2 cellular contexts compared by ENCODE assay signal in the genomic region with DNA sequence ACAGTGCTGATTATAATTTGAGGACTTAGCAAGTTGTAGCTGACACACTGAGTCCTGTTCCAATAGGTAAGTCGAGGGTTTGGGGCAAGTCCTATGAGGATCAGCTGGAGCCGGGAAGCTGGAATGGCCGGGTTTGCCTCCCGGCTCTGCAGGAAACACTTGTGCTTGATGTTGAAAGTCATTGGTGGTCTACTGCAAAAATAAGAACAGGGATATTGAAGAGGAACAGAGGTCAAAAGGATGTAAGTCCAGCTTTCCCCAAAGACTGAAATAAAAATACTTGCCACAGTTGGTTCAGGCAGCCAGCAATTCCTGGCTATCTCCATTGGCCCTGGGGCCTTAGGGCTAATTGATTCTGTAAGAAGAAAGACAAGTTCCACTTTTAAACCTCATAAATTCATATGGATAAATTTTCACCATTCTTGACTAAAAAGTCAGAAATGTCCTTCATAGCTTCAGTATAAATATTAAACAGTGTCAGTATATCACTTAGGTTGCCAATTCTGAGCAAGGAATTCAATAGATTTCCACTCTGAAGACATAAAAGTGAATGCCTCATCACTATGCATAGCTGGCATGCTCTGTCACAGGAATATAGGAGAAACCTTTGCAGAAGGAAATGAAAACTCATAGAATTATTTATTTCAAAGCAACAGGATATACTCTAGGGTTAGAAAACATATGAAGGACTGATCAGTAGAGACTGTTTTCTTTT.
TF ChIP-seq lines count a peak whose summit lies in the region.

No MANE protein-coding gene starts in this region.

TF ChIP-seq in IMR-90, 13 proteins besides CTCF, POLR2A, EP300 and RAD21 (continued from another document):
- TF ChIP-seq RCOR1 (IDR thresholded peaks at IDR 0.05; ENCODE audit: insufficient replicate concordance, low read length) (no peak), ELK1 (IDR thresholded peaks at IDR 0.05; ENCODE audit: borderline replicate concordance, low read depth, low read length) (no peak), MAZ (IDR thresholded peaks at IDR 0.05; ENCODE audit: borderline replicate concordance, low read depth, low read length) (no peak), FOS (IDR thresholded peaks at IDR 0.05; ENCODE audit: low read depth, low read length) (no peak), CHD1 (IDR thresholded peaks at IDR 0.05; ENCODE audit: low read depth, low read length) (no peak), MAFK (IDR thresholded peaks at IDR 0.05; ENCODE audit: low read depth, low read length) (no peak)

TF ChIP-seq in neural cell, 6 proteins besides CTCF, POLR2A, EP300 and RAD21 (continued from another document):
- TF ChIP-seq, protein P1, sequence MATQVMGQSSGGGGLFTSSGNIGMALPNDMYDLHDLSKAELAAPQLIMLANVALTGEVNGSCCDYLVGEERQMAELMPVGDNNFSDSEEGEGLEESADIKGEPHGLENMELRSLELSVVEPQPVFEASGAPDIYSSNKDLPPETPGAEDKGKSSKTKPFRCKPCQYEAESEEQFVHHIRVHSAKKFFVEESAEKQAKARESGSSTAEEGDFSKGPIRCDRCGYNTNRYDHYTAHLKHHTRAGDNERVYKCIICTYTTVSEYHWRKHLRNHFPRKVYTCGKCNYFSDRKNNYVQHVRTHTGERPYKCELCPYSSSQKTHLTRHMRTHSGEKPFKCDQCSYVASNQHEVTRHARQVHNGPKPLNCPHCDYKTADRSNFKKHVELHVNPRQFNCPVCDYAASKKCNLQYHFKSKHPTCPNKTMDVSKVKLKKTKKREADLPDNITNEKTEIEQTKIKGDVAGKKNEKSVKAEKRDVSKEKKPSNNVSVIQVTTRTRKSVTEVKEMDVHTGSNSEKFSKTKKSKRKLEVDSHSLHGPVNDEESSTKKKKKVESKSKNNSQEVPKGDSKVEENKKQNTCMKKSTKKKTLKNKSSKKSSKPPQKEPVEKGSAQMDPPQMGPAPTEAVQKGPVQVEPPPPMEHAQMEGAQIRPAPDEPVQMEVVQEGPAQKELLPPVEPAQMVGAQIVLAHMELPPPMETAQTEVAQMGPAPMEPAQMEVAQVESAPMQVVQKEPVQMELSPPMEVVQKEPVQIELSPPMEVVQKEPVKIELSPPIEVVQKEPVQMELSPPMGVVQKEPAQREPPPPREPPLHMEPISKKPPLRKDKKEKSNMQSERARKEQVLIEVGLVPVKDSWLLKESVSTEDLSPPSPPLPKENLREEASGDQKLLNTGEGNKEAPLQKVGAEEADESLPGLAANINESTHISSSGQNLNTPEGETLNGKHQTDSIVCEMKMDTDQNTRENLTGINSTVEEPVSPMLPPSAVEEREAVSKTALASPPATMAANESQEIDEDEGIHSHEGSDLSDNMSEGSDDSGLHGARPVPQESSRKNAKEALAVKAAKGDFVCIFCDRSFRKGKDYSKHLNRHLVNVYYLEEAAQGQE (IDR thresholded peaks at IDR 0.05; ENCODE audit: borderline replicate concordance), result no peak
- TF ChIP-seq EZH2 (IDR thresholded peaks at IDR 0.05; ENCODE audit: borderline replicate concordance, insufficient read depth, low read length, poor library complexity, severe bottlenecking) (no peak), MXI1 (conservative IDR thresholded peaks at IDR 0.05; ENCODE audit: poor library complexity, severe bottlenecking) (no peak)
